Comparison of ENCODE assay signal across 11 cellular contexts in the genomic region with DNA sequence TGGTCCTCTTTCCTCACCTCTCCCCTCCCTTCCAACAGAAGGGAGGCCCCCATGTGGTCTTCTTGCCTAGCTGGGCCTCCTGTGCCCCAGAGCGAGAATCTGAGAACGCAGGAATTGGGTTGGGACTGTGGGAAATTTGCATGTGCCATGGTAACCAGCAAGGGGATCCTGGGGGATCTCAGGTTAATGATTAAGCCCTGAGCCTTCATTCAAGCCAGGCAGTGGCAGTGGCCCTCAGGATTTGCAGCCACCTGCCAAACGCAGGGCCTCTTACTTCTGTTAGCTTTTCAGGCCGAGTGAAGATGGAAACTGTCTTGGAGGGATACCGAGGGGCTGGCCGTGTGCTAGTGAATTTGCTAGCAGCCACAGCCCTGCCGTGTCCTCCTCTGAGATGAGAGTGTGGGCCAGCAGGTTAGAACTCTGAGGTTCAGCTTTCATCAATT. TPM values are rescaled to one million over a fixed set of nuclear protein-coding genes. Genes with fewer than 3 reads are reported as not detected.
DNase-seq lines count a peak whose midpoint lies in the region; ATAC-seq, FAIRE-seq and TF ChIP-seq lines count a peak whose summit lies in the region.
"Had no signal": no experiment of that assay in that cellular context is flagged by ENCODE, and none has a peak within 500 bp of the region (broad histone marks: within the 10 kb centered on the region; RNA-seq: fewer than 3 reads in every experiment).

No MANE protein-coding gene starts in this region.

- no TSS peak for BruUV-seq in MCF 10A (replicated peaks; lab: Mats Ljungman, UMichigan)

- H3K9me3 Mint-ChIP-seq in WTC11 (peaks cover 17% of the 10 kb centered on the region), nephron (peaks cover 9% of the 10 kb centered on the region), MCF 10A (ENCODE audit: unreplicated experiment) (peaks cover 7% of the 10 kb centered on the region)

- no peak for TF ChIP-seq CTCF in GM10248 (IDR thresholded peaks at IDR 0.05; ENCODE audit: control extremely low read depth, extremely low read depth, low read depth, missing control alignments)
- TF ChIP-seq CTCF in WTC11 (IDR thresholded peaks at IDR 0.05), result no peak
- no peak for TF ChIP-seq CTCF in nephron (IDR thresholded peaks at IDR 0.05; ENCODE audit: unreplicated experiment in 3 of 3)
- no peak for TF ChIP-seq CTCF in MCF 10A (IDR thresholded peaks at IDR 0.05; ENCODE audit: unreplicated experiment)
- no peak for TF ChIP-seq CTCF in foreskin keratinocyte (conservative IDR thresholded peaks at IDR 0.05)

- no peak for FAIRE-seq in urothelium cell line (lab: Jason Lieb, UNC)

- H3K27me3 ChIP-seq in foreskin keratinocyte, result no peaks in the 10 kb centered on the region
- H3K27me3 ChIP-seq: sigmoid colon had no signal

- no peaks in the 10 kb centered on the region for H3K27me3 Mint-ChIP-seq in WTC11 (ENCODE audit: low read depth)
- H3K27me3 Mint-ChIP-seq in nephron (ENCODE audit: low read depth), result peaks cover 15% of the 10 kb centered on the region
- H3K27me3 Mint-ChIP-seq in MCF 10A (ENCODE audit: insufficient read depth, unreplicated experiment), result no peaks in the 10 kb centered on the region
- H3K27me3 Mint-ChIP-seq: CD4-positive, alpha-beta memory T cell had no signal

- H3K27ac Mint-ChIP-seq in WTC11, result peak overlapping the region; percentile 92
- peak overlapping the region; percentile 96 to 100 (median 98) for H3K27ac Mint-ChIP-seq in nephron
- H3K27ac Mint-ChIP-seq in MCF 10A (ENCODE audit: low read depth, unreplicated experiment), result no peak overlapping the region

- CTCF ChIA-PET in GM10248 (lab: Yijun Ruan, JAX), result interaction anchor here (0.6 to 2.1 kb wide), 8 partner anchors 11 to 103 kb away, joined by 3 to 5 read pairs (median 3); no protein-coding TSS in a partner anchor
- CTCF ChIA-PET in WTC11 (lab: Charles Lee), result interaction anchor here (0.9 to 2.1 kb wide), 4 partner anchors 22 to 103 kb away, joined by 4 to 7 read pairs (median 5); a partner anchor contains a TSS
- CTCF ChIA-PET in MCF 10A (lab: Yijun Ruan, JAX), result interaction anchor here (0.7 to 12.2 kb wide), 3 partner anchors 49 to 142 kb away, joined by 3 to 196 read pairs (median 3); no protein-coding TSS in a partner anchor

- peak overlapping the region; percentile 20; the same call in 1 of the 2 replicates for H3K4me3 Mint-ChIP-seq in WTC11
- H3K4me3 Mint-ChIP-seq in nephron, result peak overlapping the region; percentile 67 to 82 (median 71)
- H3K4me3 Mint-ChIP-seq in MCF 10A (ENCODE audit: unreplicated experiment), result no peak overlapping the region
- H3K4me3 Mint-ChIP-seq: CD4-positive, alpha-beta memory T cell had no signal

- peaks cover 66% of the 10 kb centered on the region for H3K4me1 Mint-ChIP-seq in WTC11
- peaks cover 62% of the 10 kb centered on the region for H3K4me1 Mint-ChIP-seq in nephron
- peaks cover 17% of the 10 kb centered on the region for H3K4me1 Mint-ChIP-seq in MCF 10A (ENCODE audit: insufficient read depth, unreplicated experiment)

- H3K27ac ChIP-seq in foreskin keratinocyte, result no peak overlapping the region
- H3K27ac ChIP-seq: sigmoid colon had no signal

- peaks cover 7% of the 10 kb centered on the region for H3K4me1 ChIP-seq in foreskin keratinocyte

- intact Hi-C loops in MCF 10A (cut with micrococcal nuclease), result no loop called here

- DNase-seq in GM10248 (ENCODE audit: extremely low spot score), result peak; percentile 63
- DNase-seq in WTC11 (ENCODE audit: low spot score), result no peak
- DNase-seq in MCF 10A (ENCODE audit: unreplicated experiment), result no peak
- DNase-seq in foreskin keratinocyte, result no peak
- no peak for DNase-seq in KG1 (lab: John Stamatoyannopoulos, UW)
- no peak for DNase-seq in urothelium cell line (ENCODE audit: low spot score)
- DNase-seq: activated gamma-delta T cell; CD4-positive, alpha-beta memory T cell; sigmoid colon had no signal

- ATAC-seq in GM21619 (IDR thresholded peaks at IDR 0.05; ENCODE audit: unreplicated experiment) (peak; percentile 61), WTC11 (peak; percentile 61), foreskin keratinocyte (no peak)

- POLR2A ChIA-PET in GM10248 (lab: Yijun Ruan, JAX), result interaction anchor here (0.7 kb wide), 1 partner anchor 105 kb away, joined by 3 read pairs; no protein-coding TSS in a partner anchor
- POLR2A ChIA-PET in WTC11 (lab: Charles Lee), result no interaction called here
- POLR2A ChIA-PET in MCF 10A (lab: Yijun Ruan, JAX), result interaction anchor here (1.4 to 1.6 kb wide), 2 partner anchors 103 to 202 kb away, joined by 3 to 4 read pairs; a partner anchor contains a TSS

- H3K36me3 Mint-ChIP-seq in WTC11, result peaks cover 24% of the 10 kb centered on the region
- H3K36me3 Mint-ChIP-seq in nephron (ENCODE audit: low read depth), result peaks cover 14% of the 10 kb centered on the region
- no peaks in the 10 kb centered on the region for H3K36me3 Mint-ChIP-seq in MCF 10A (ENCODE audit: insufficient read depth, unreplicated experiment)

TF ChIP-seq in WTC11, 78 proteins besides CTCF, POLR2A, EP300 and RAD21:
- TF ChIP-seq SMAD3 (CRISPR knock-in tag; IDR thresholded peaks at IDR 0.05; ENCODE audit: borderline replicate concordance) (no peak), MXD4 (CRISPR knock-in tag; IDR thresholded peaks at IDR 0.05; ENCODE audit: borderline replicate concordance) (no peak)
- TF ChIP-seq, protein P1, sequence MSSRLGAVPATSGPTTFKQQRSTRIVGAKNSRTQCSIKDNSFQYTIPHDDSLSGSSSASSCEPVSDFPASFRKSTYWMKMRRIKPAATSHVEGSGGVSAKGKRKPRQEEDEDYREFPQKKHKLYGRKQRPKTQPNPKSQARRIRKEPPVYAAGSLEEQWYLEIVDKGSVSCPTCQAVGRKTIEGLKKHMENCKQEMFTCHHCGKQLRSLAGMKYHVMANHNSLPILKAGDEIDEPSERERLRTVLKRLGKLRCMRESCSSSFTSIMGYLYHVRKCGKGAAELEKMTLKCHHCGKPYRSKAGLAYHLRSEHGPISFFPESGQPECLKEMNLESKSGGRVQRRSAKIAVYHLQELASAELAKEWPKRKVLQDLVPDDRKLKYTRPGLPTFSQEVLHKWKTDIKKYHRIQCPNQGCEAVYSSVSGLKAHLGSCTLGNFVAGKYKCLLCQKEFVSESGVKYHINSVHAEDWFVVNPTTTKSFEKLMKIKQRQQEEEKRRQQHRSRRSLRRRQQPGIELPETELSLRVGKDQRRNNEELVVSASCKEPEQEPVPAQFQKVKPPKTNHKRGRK (CRISPR knock-in tag; IDR thresholded peaks at IDR 0.05; ENCODE audit: borderline replicate concordance), result no peak

RNA-seq across cellular contexts. Expression of a gene that starts 40.3 kb away (rescaled TPM):
- 38.0 to 45.5 TPM (median 39.7 TPM) in 3 replicates for total RNA-seq in WTC11 (2021)
- 7.2 and 10.2 TPM in 2 replicates for total RNA-seq in MCF 10A (2022)
- total RNA-seq in foreskin keratinocyte, result 1.3 and 2.2 TPM in 2 replicates
- polyA plus RNA-seq in foreskin keratinocyte, result 0.65 and 0.75 TPM in 2 replicates
